Comparison of ENCODE assay signal across 11 cellular contexts in genomic region chr7:81685263-81685868, GRCh38.
DNase-seq lines count a peak whose midpoint lies in the region; ATAC-seq and TF ChIP-seq lines count a peak whose summit lies in the region.
"Had no signal": no experiment of that assay in that cellular context is flagged by ENCODE, and none has a peak within 500 bp of the region (broad histone marks: within the 10 kb centered on the region; RNA-seq: fewer than 3 reads in every experiment).

No MANE protein-coding gene starts in this region.

- H3K4me3 ChIP-seq in fibroblast of villous mesenchyme (ENCODE audit: low read depth, low read length): no peak overlapping the region
- H3K4me3 ChIP-seq in subcutaneous abdominal adipose tissue (ENCODE audit: low read depth in 1 of 5, low read length in 5 of 5): no peak overlapping the region
- H3K4me3 ChIP-seq in tibial artery: no peak overlapping the region
- H3K4me3 ChIP-seq in lower leg skin (ENCODE audit: low read depth, poor library complexity, severe bottlenecking): no peak overlapping the region

- DNase-seq in fibroblast of villous mesenchyme (ENCODE audit: low read depth): peak; percentile 91
- DNase-seq in tibial artery: no peak
- DNase-seq in NCI-H1417 treated with DMSO at 0.1 percent for 48 hours (lab: John Stamatoyannopoulos, UW): no peak
- no peak for DNase-seq in lower leg skin (ENCODE audit: low spot score in 2 of 2)
- DNase-seq: activated T-cell treated with anti-CD3 and anti-CD28 coated beads, Interleukin-2, amount 50 U/mL, for 48 hours; WERI-Rb-1 had no signal

- WGBS in lower leg skin, 2 donors: 73 to 80% methylated on average over 3 of the region's 3 CpGs

- H3K9me3 ChIP-seq in subcutaneous abdominal adipose tissue (ENCODE audit: control insufficient read depth in 5 of 5, low read length in 5 of 5): no peaks in the 10 kb centered on the region
- H3K9me3 ChIP-seq in tibial artery: no peaks in the 10 kb centered on the region
- H3K9me3 ChIP-seq: neutrophil had no signal

- H3K4me1 ChIP-seq in subcutaneous abdominal adipose tissue (ENCODE audit: control insufficient read depth in 5 of 5, insufficient read depth in 5 of 5, low read length in 5 of 5) (peaks cover 0 to 12% (median 6%) of the 10 kb centered on the region in 5 donors), tibial artery (peaks cover 0 to 29% (median 8%) of the 10 kb centered on the region in 4 donors)

- TF ChIP-seq CTCF in fibroblast of villous mesenchyme (IDR thresholded peaks at IDR 0.05; ENCODE audit: insufficient read depth, low read depth, low read length) (no peak), tibial artery (IDR thresholded peaks at IDR 0.05) (no peak), lower leg skin (IDR thresholded peaks at IDR 0.05) (no peak)

- H3K27ac ChIP-seq in subcutaneous abdominal adipose tissue (ENCODE audit: low read depth, low read length): peak overlapping the region; percentile 17
- H3K27ac ChIP-seq in tibial artery: peak overlapping the region in 1 of 2 donors; percentile 47
- H3K27ac ChIP-seq: neutrophil, RWPE1, WERI-Rb-1 had no signal

- H3K9ac ChIP-seq in subcutaneous abdominal adipose tissue (ENCODE audit: low read length in 5 of 5): no peak overlapping the region

- no peaks in the 10 kb centered on the region for H3K27me3 ChIP-seq in subcutaneous abdominal adipose tissue (ENCODE audit: control insufficient read depth in 5 of 5, insufficient read depth in 4 of 5, low read length in 5 of 5)
- no peaks in the 10 kb centered on the region for H3K27me3 ChIP-seq in tibial artery
- H3K27me3 ChIP-seq: neutrophil had no signal

- H3K36me3 ChIP-seq in subcutaneous abdominal adipose tissue (ENCODE audit: control insufficient read depth in 5 of 5, insufficient read depth in 5 of 5, low read length in 5 of 5): no peaks in the 10 kb centered on the region
- no peaks in the 10 kb centered on the region for H3K36me3 ChIP-seq in tibial artery
- H3K36me3 ChIP-seq: neutrophil, WERI-Rb-1 had no signal

- ATAC-seq in GM21825 (IDR thresholded peaks at IDR 0.05; ENCODE audit: unreplicated experiment): peak; percentile 24

- intact Hi-C loops in tibial artery (cut with DNase I; ENCODE audit: low total_unique reads): no loop called here
- intact Hi-C loops in lower leg skin (cut with DNase I; ENCODE audit: low total_unique reads): no loop called here

- TF ChIP-seq POLR2A in lower leg skin (IDR thresholded peaks at IDR 0.05): no peak

TF ChIP-seq in PFSK-1, 5 proteins besides CTCF, POLR2A, EP300 and RAD21:
- TF ChIP-seq SIN3A (IDR thresholded peaks at IDR 0.05; ENCODE audit: borderline replicate concordance, insufficient read depth, low read length): 0 out of 2 replicates have a peak, but pooled peaks have one; percentile 6
- TF ChIP-seq FOXP2 (optimal IDR thresholded peaks at IDR 0.05; ENCODE audit: borderline replicate concordance, extremely low read depth, extremely low read length, insufficient read depth): no peak
- TF ChIP-seq REST (IDR thresholded peaks at IDR 0.05; ENCODE audit: insufficient read depth in 1 of 2, low read depth in 2 of 2, low read length in 2 of 2): no peak
